In genomic region chr11:65355013-65355775, GRCh38 we compare ENCODE assay signal across 1 cellular context.
TF ChIP-seq lines count a peak whose summit lies in the region.

No MANE protein-coding gene starts in this region.

TF ChIP-seq in HepG2, 621 proteins besides CTCF, POLR2A, EP300 and RAD21 (continued from another document):
- no peak for TF ChIP-seq MTF2 (CRISPR knock-in tag; IDR thresholded peaks at IDR 0.05; ENCODE audit: borderline replicate concordance)
- no peak for TF ChIP-seq PHB2 (IDR thresholded peaks at IDR 0.05; ENCODE audit: partially characterized antibody)
- TF ChIP-seq GRHL1 (CRISPR knock-in tag; conservative IDR thresholded peaks at IDR 0.05) = no peak
- TF ChIP-seq ZNF567 (CRISPR knock-in tag; IDR thresholded peaks at IDR 0.05; ENCODE audit: borderline replicate concordance) = no peak
- no peak for TF ChIP-seq SOX13 (IDR thresholded peaks at IDR 0.05)
- TF ChIP-seq SOX13 (CRISPR knock-in tag; conservative IDR thresholded peaks at IDR 0.05 in 1 of 2, IDR thresholded peaks at IDR 0.05 in 1 of 2) = no peak
- no peak for TF ChIP-seq ZNF407 (CRISPR knock-in tag; IDR thresholded peaks at IDR 0.05; ENCODE audit: not compliant biosample characterization)
- no peak for TF ChIP-seq ZNF12 (CRISPR knock-in tag; IDR thresholded peaks at IDR 0.05)
